Comparison of ENCODE assay signal across 25 cellular contexts in genomic region chr15:56019819-56020218, GRCh38. TPM values are rescaled to one million over a fixed set of nuclear protein-coding genes. Genes with fewer than 3 reads are reported as not detected.
DNase-seq lines count a peak whose midpoint lies in the region; ATAC-seq, FAIRE-seq and TF ChIP-seq lines count a peak whose summit lies in the region.
"Had no signal": no experiment of that assay in that cellular context is flagged by ENCODE, and none has a peak within 500 bp of the region (broad histone marks: within the 10 kb centered on the region; RNA-seq: fewer than 3 reads in every experiment).

No MANE protein-coding gene starts in this region.

- ATAC-seq in GM21717 (IDR thresholded peaks at IDR 0.05; ENCODE audit: unreplicated experiment) (no peak), HG02970 (IDR thresholded peaks at IDR 0.05; ENCODE audit: low FRiP score, unreplicated experiment) (no peak)
- ATAC-seq: GM12878, T-cell had no signal

- H3K9me3 ChIP-seq in ES-I3 (ENCODE audit: control insufficient read depth, insufficient read depth, low read length) (no peaks in the 10 kb centered on the region; the same call in 1 of the 2 replicates), astrocyte (ENCODE audit: insufficient read depth, low read depth, low read length) (no peaks in the 10 kb centered on the region)

- peaks cover 6% of the 10 kb centered on the region for H3K9me3 Mint-ChIP-seq in astrocyte (ENCODE audit: unreplicated experiment)

- H3K4me3 ChIP-seq in astrocyte (ENCODE audit: insufficient read depth, low read depth, low read length) (no peak overlapping the region), skin epidermis (peak overlapping the region in 4 of 7 experiments; percentile 11 to 36 (median 19))
- H3K4me3 ChIP-seq: GM12878 had no signal

- H3K9ac ChIP-seq in ES-I3 (ENCODE audit: low read depth, low read length), result peak overlapping the region; percentile 49; the same call in 1 of the 2 replicates
- H3K9ac ChIP-seq in astrocyte (ENCODE audit: low read length), result no peak overlapping the region

- TF ChIP-seq CTCF in astrocyte (IDR thresholded peaks at IDR 0.05; ENCODE audit: insufficient read depth, low read depth, low read length), result no peak

- H3K4me2 ChIP-seq in astrocyte (ENCODE audit: low read length), result peak overlapping the region; percentile 41

- no peak overlapping the region for H3K27ac ChIP-seq in astrocyte (ENCODE audit: low read depth, low read length)
- H3K27ac ChIP-seq in skin epidermis, result peak overlapping the region in 2 of 21 experiments; percentile 58 to 66

- no peaks in the 10 kb centered on the region for H3K27me3 Mint-ChIP-seq in astrocyte (ENCODE audit: low read depth, unreplicated experiment)

- H3K4me1 Mint-ChIP-seq in astrocyte (ENCODE audit: low read depth, unreplicated experiment), result peaks cover 8% of the 10 kb centered on the region
- H3K4me1 Mint-ChIP-seq: B cell; CD14-positive monocyte; CD8-positive, alpha-beta memory T cell; T-cell had no signal

- DNase-seq in OCI-M1 (lab: John Stamatoyannopoulos, UW) (peak; percentile 59), astrocyte (ENCODE audit: low read depth) (no peak), NCI-H526 treated with DMSO at 0.1 percent for 48 hours (lab: John Stamatoyannopoulos, UW) (no peak)
- DNase-seq: CD8-positive, alpha-beta memory T cell; DMS153; DND-41; GOT3; HCEC 1CT; Kasumi-1; MV-4-11; NCI-H1105; NCI-H1436 treated with DMSO at 0.1 percent for 48 hours; NCI-H187 treated with DMSO at 0.1 percent for 48 hours; NCI-H2171 treated with DMSO at 0.1 percent for 48 hours; NCI-H446 treated with DMSO at 0.1 percent for 48 hours; NCI-H69; T-cell had no signal

- H3K4me1 ChIP-seq in ES-I3 (ENCODE audit: insufficient read depth, low read length), result no peaks in the 10 kb centered on the region
- H3K4me1 ChIP-seq in astrocyte (ENCODE audit: insufficient read depth, low read length), result no peaks in the 10 kb centered on the region

- no peak overlapping the region for H2AFZ ChIP-seq in astrocyte (ENCODE audit: low read depth, low read length)

- no peaks in the 10 kb centered on the region for H3K36me3 ChIP-seq in ES-I3 (ENCODE audit: insufficient read depth, low read length)
- no peaks in the 10 kb centered on the region for H3K36me3 ChIP-seq in astrocyte (ENCODE audit: insufficient read depth, low read length)

- H3K27me3 ChIP-seq in astrocyte (ENCODE audit: insufficient read depth, low read length), result no peaks in the 10 kb centered on the region

- H3K79me2 ChIP-seq in astrocyte (ENCODE audit: insufficient read depth, low read length), result no peaks in the 10 kb centered on the region

- no peak for FAIRE-seq in astrocyte (lab: Jason Lieb, UNC)
- FAIRE-seq: GM12878, RCC 7860 had no signal

- no peaks in the 10 kb centered on the region for H3K36me3 Mint-ChIP-seq in astrocyte (ENCODE audit: low read depth, unreplicated experiment)
- H3K36me3 Mint-ChIP-seq: CD14-positive monocyte had no signal

- H3K4me3 Mint-ChIP-seq in astrocyte (ENCODE audit: unreplicated experiment), result no peak overlapping the region
- H3K4me3 Mint-ChIP-seq: B cell; CD14-positive monocyte; CD8-positive, alpha-beta memory T cell; T-cell had no signal

- no peak overlapping the region for H3K27ac Mint-ChIP-seq in astrocyte (ENCODE audit: unreplicated experiment)
- H3K27ac Mint-ChIP-seq: B cell; CD14-positive monocyte; CD8-positive, alpha-beta memory T cell; T-cell had no signal

- H4K20me1 ChIP-seq in astrocyte (ENCODE audit: insufficient read depth, low read length), result no peaks in the 10 kb centered on the region

RNA-seq across cellular contexts. Expression of gene NEDD4, which starts 26.4 kb away (rescaled TPM):
- total RNA-seq in astrocyte, result 45.1 and 55.4 TPM in 2 replicates
